ENCODE assay signal across 17 cellular contexts in genomic region chr1:162913345-162913744, GRCh38. TPM values are rescaled to one million over a fixed set of nuclear protein-coding genes. Genes with fewer than 3 reads are reported as not detected.
A peak's percentile ranks its signal among the peaks of the same experiment; 100 is the strongest.
DNase-seq lines count a peak whose midpoint lies in the region; ATAC-seq and TF ChIP-seq lines count a peak whose summit lies in the region.
"Had no signal": no experiment of that assay in that cellular context is flagged by ENCODE, and none has a peak within 500 bp of the region (broad histone marks: within the 10 kb centered on the region; RNA-seq: fewer than 3 reads in every experiment).

No MANE protein-coding gene starts in this region.

- H3K9ac ChIP-seq in mammary epithelial cell (ENCODE audit: insufficient read depth, low read length): peak overlapping the region; percentile 65

- H3K36me3 ChIP-seq in breast epithelium (no peaks in the 10 kb centered on the region), mammary epithelial cell (ENCODE audit: insufficient read depth, low read length) (no peaks in the 10 kb centered on the region)
- H3K36me3 ChIP-seq: HAP-1, SJCRH30 had no signal

- H3K4me1 ChIP-seq in breast epithelium (no peaks in the 10 kb centered on the region), mammary epithelial cell (ENCODE audit: insufficient read depth, low read length) (peaks cover 35% of the 10 kb centered on the region)
- H3K4me1 ChIP-seq: HAP-1, SJCRH30 had no signal

- H3K4me1 Mint-ChIP-seq in MCF 10A (ENCODE audit: insufficient read depth, unreplicated experiment): peaks cover 22% of the 10 kb centered on the region
- H3K4me1 Mint-ChIP-seq: CD8-positive, alpha-beta memory T cell; IgD-negative memory B cell had no signal

- CTCF ChIA-PET in MCF 10A (lab: Yijun Ruan, JAX): interaction anchor here (0.6 to 1.8 kb wide), 5 partner anchors 8 to 59 kb away, joined by 3 to 7 read pairs (median 4); no protein-coding TSS in a partner anchor
- CTCF ChIA-PET in mammary epithelial cell (lab: Charles Lee; ENCODE audit: low non-redundant PET): interaction anchor here (0.6 kb wide), 1 partner anchor 480 kb away, joined by 4 read pairs; no protein-coding TSS in a partner anchor

- H3K4me2 ChIP-seq in mammary epithelial cell (ENCODE audit: insufficient read depth, low read depth, low read length): peak overlapping the region; percentile 73

- no peak for TF ChIP-seq POLR2A in breast epithelium (IDR thresholded peaks at IDR 0.05)

- BruUV-seq in MCF 10A (replicated peaks; lab: Mats Ljungman, UMichigan) (no TSS peak), mammary epithelial cell (replicated peaks; lab: Mats Ljungman, UMichigan) (no TSS peak)

- TF ChIP-seq CTCF in breast epithelium (IDR thresholded peaks at IDR 0.05) (no peak), MCF 10A (IDR thresholded peaks at IDR 0.05; ENCODE audit: unreplicated experiment) (no peak), mammary epithelial cell (conservative IDR thresholded peaks at IDR 0.05 in 1 of 2, IDR thresholded peaks at IDR 0.05 in 1 of 2; ENCODE audit: extremely low read depth in 1 of 2, insufficient read depth in 1 of 2, low read depth in 1 of 2, low read length in 2 of 2) (no peak)

- H3K4me3 ChIP-seq in breast epithelium: no peak overlapping the region
- H3K4me3 ChIP-seq in mammary epithelial cell (replicated peaks in 1 of 3; ENCODE audit: insufficient read depth in 1 of 3, low read depth in 2 of 3, low read length in 3 of 3): peak overlapping the region in 1 of 3 experiments; percentile 9
- H3K4me3 ChIP-seq: HAP-1, SJCRH30 had no signal

- ATAC-seq in GM21786 (IDR thresholded peaks at IDR 0.05; ENCODE audit: unreplicated experiment): no peak

- H3K9me3 ChIP-seq in breast epithelium (peaks cover 7 to 9% of the 10 kb centered on the region in 2 donors), mammary epithelial cell (replicated peaks; ENCODE audit: insufficient read depth, low read length) (peaks cover 8% of the 10 kb centered on the region)
- H3K9me3 ChIP-seq: HAP-1 had no signal

- intact Hi-C loops in breast epithelium (cut with DNase I; ENCODE audit: low total_unique reads): no loop called here
- intact Hi-C loops in MCF 10A (cut with micrococcal nuclease): no loop called here
- intact Hi-C loops in mammary epithelial cell (cut with micrococcal nuclease): loop anchor here (1.0 kb wide), 1 partner anchor 11 kb away; no protein-coding TSS in a partner anchor

- H4K20me1 ChIP-seq in mammary epithelial cell (ENCODE audit: insufficient read depth, low read length): no peaks in the 10 kb centered on the region

- H3K9me3 Mint-ChIP-seq in MCF 10A (ENCODE audit: unreplicated experiment): peaks cover 25% of the 10 kb centered on the region

- 8% methylated on average over 3 of the region's 3 CpGs for WGBS in mammary epithelial cell (ENCODE audit: low coverage, missing lambda C conversion rate)

- in situ Hi-C loops in mammary epithelial cell (cut with MboI; ENCODE audit: low sequenced_read_pairs in 2 of 2): no loop called here

- dilution Hi-C loops in mammary epithelial cell (cut with HindIII; ENCODE audit: low sequenced_read_pairs): no loop called here

- no peaks in the 10 kb centered on the region for H3K79me2 ChIP-seq in mammary epithelial cell (ENCODE audit: insufficient read depth, low read length)

- no peak overlapping the region for H3K4me3 Mint-ChIP-seq in MCF 10A (ENCODE audit: unreplicated experiment)
- H3K4me3 Mint-ChIP-seq: CD8-positive, alpha-beta memory T cell; IgD-negative memory B cell had no signal

- peak overlapping the region; percentile 70 for H2AFZ ChIP-seq in mammary epithelial cell (ENCODE audit: low read depth, low read length)

- no peak overlapping the region for H3K27ac Mint-ChIP-seq in MCF 10A (ENCODE audit: low read depth, unreplicated experiment)
- H3K27ac Mint-ChIP-seq: CD8-positive, alpha-beta memory T cell; IgD-negative memory B cell had no signal

- peak in 1 of 2 donors; percentile 48 for DNase-seq in breast epithelium (ENCODE audit: low spot score in 2 of 2)
- DNase-seq in MCF 10A (ENCODE audit: unreplicated experiment): no peak
- peak; percentile 98 for DNase-seq in mammary epithelial cell
- peak; percentile 65 for DNase-seq in islet precursor cell
- no peak for DNase-seq in iPS-NIHi7 (ENCODE audit: extremely low spot score)
- no peak for DNase-seq in NCI-H187 (lab: John Stamatoyannopoulos, UW)
- DNase-seq in stimulated activated CD4-positive, alpha-beta T cell treated with anti-CD3 and anti-CD28 coated beads, Interleukin-12 subunit alpha, Interleukin-12 subunit beta, amount 100 ng/mL, for 4 hours: no peak
- DNase-seq: CD8-positive, alpha-beta memory T cell; Kasumi-1; NCI-H2029; NCI-H2171 treated with DMSO at 0.1 percent for 48 hours; NCI-H446 treated with DMSO at 0.1 percent for 48 hours; SJCRH30 had no signal

- H3K27ac ChIP-seq in breast epithelium (peak overlapping the region; percentile 74 to 81), mammary epithelial cell (ENCODE audit: insufficient read depth, low read depth, low read length) (peak overlapping the region; percentile 94)
- H3K27ac ChIP-seq: SJCRH30 had no signal

- no peaks in the 10 kb centered on the region for H3K27me3 Mint-ChIP-seq in MCF 10A (ENCODE audit: insufficient read depth, unreplicated experiment)

- POLR2A ChIA-PET in MCF 10A (lab: Yijun Ruan, JAX): no interaction called here

- H3K27me3 ChIP-seq in breast epithelium: no peaks in the 10 kb centered on the region
- no peaks in the 10 kb centered on the region for H3K27me3 ChIP-seq in mammary epithelial cell (ENCODE audit: insufficient read depth, low read length)
- H3K27me3 ChIP-seq: SJCRH30 had no signal

- no peaks in the 10 kb centered on the region for H3K36me3 Mint-ChIP-seq in MCF 10A (ENCODE audit: insufficient read depth, unreplicated experiment)
- H3K36me3 Mint-ChIP-seq: IgD-negative memory B cell had no signal

RNA-seq across cellular contexts. Expression of gene CCDC190, which starts 52.4 kb away (rescaled TPM):
- total RNA-seq in breast epithelium (not detected), MCF 10A (2022) (not detected in 2 replicates), mammary epithelial cell (under 1 TPM in 1 of 2 donors, not detected in 1; 0.33 TPM)
- not detected for polyA plus RNA-seq in mammary epithelial cell
- not detected for polyA minus RNA-seq in mammary epithelial cell
- total RNA-seq: A172; CD8-positive, alpha-beta memory T cell; SJCRH30 had no signal
- polyA plus RNA-seq: CD8-positive, alpha-beta memory T cell; IgD-negative memory B cell had no signal

Comparison
In these comparisons a context has a peak if more than half of its experiments do, and no peak if none do; other contexts are left out.
1. DNase-seq: peak in mammary epithelial cell (single experiment) and islet precursor cell (single experiment); none in MCF 10A (single experiment), iPS-NIHi7 (single experiment), NCI-H187 (0 of 2) and stimulated activated CD4-positive, alpha-beta T cell treated with anti-CD3 and anti-CD28 coated beads, Interleukin-12 subunit alpha, Interleukin-12 subunit beta, amount 100 ng/mL, for 4 hours (single experiment).